ENCODE assay signal across 36 cellular contexts in genomic region chr1:81023187-81023724, GRCh38.
"Had no signal": no experiment of that assay in that cellular context is flagged by ENCODE, and none has a peak within 500 bp of the region (broad histone marks: within the 10 kb centered on the region; RNA-seq: fewer than 3 reads in every experiment).

No MANE protein-coding gene starts in this region.

- H3K27me3 ChIP-seq: adrenal gland, brain microvascular endothelial cell, Peyer's patch had no signal

- ATAC-seq: activated naive CD4-positive, alpha-beta T cell treated with anti-CD3 and anti-CD28 coated beads, Interleukin-2, amount 50 U/mL, for 72 hours; activated T-cell treated with anti-CD3 and anti-CD28 coated beads, Interleukin-2, amount 50 U/mL, for 4 hours; PC-3; SK-N-SH treated with all-trans-retinoic acid at 6 μM for 48 hours; T-cell; T-helper 17 cell had no signal

- DNase-seq: activated B cell treated with CpG ODN at 0.5 μM for 24 hours; activated CD4-positive, alpha-beta memory T cell treated with anti-CD3 and anti-CD28 coated beads for 36 hours; activated CD4-positive, alpha-beta T cell treated with anti-CD3 and anti-CD28 coated beads for 4 hours; activated CD4-positive, alpha-beta T cell treated with anti-CD3 and anti-CD28 coated beads, Interleukin-2, amount 50 U/mL, for 1 hour; activated CD4-positive, CD25-positive, alpha-beta regulatory T cell treated with anti-CD3 and anti-CD28 coated beads, Interleukin-2, amount 50 U/mL, for 72 hours; activated CD8-positive, alpha-beta memory T cell treated with anti-CD3 and anti-CD28 coated beads, Interleukin-2, amount 50 U/mL, for 4 hours; activated gamma-delta T cell treated with Interleukin-2 at 50 U/mL for 16 hours; activated naive CD4-positive, alpha-beta T cell treated with anti-CD3 and anti-CD28 coated beads for 36 hours; activated T-cell treated with anti-CD3 and anti-CD28 coated beads for 4 hours; activated T-cell treated with anti-CD3 and anti-CD28 coated beads, Interleukin-2, amount 50 U/mL, for 4 hours; adrenal gland; brain microvascular endothelial cell; central memory CD4-positive, alpha-beta T cell; MM.1S; MV-4-11; NCI-H1092; NCI-H1417; NCI-H146; NCI-H187; NCI-H2029 treated with DMSO at 0.1 percent for 48 hours; NCI-H2107; NCI-H2171; NCI-H510A; NCI-H748 treated with DMSO at 0.1 percent for 48 hours; NK-92 treated with Interleukin-12 subunit alpha and Interleukin-12 subunit beta, amount 100 ng/mL, for 24 hours; PC-3; Peyer's patch; RPMI8226; SHP77 treated with DMSO at 0.1 percent for 48 hours; T-cell; T-helper 17 cell had no signal

- H3K4me1 Mint-ChIP-seq: activated B cell treated with CpG ODN at 0.5 μM for 24 hours, T-cell, T-helper 17 cell had no signal

- H3K4me2 ChIP-seq: KMS-11 had no signal

- H3K9me3 Mint-ChIP-seq: activated B cell treated with CpG ODN at 0.5 μM for 24 hours; activated CD4-positive, alpha-beta memory T cell treated with anti-CD3 and anti-CD28 coated beads for 36 hours; activated naive CD4-positive, alpha-beta T cell treated with anti-CD3 and anti-CD28 coated beads for 36 hours had no signal

- H3K9ac ChIP-seq: KMS-11 had no signal

- H3K4me3 Mint-ChIP-seq: activated B cell treated with CpG ODN at 0.5 μM for 24 hours; activated CD4-positive, alpha-beta memory T cell treated with anti-CD3 and anti-CD28 coated beads for 36 hours; activated naive CD4-positive, alpha-beta T cell treated with anti-CD3 and anti-CD28 coated beads for 36 hours; activated T-cell treated with anti-CD3 and anti-CD28 coated beads, Interleukin-2, amount 50 U/mL, for 4 hours; activated T-helper 1 cell treated with anti-CD3 and anti-CD28 coated beads, Interleukin-12 subunit alpha, Interleukin-12 subunit beta, Interleukin-2, Interleukin-4 antibody, amounts not matched to agents 30 ng/mL and 10 ng/mL and 1 ng/mL, durations not matched to agents 14 hours and 24 hours and 36 hours; T-cell; T-helper 17 cell had no signal

- H3K36me3 ChIP-seq: adrenal gland, brain microvascular endothelial cell, Peyer's patch had no signal

- H3K4me3 ChIP-seq: adrenal gland, Peyer's patch had no signal

- H3K4me1 ChIP-seq: adrenal gland, Peyer's patch had no signal

- H3K36me3 Mint-ChIP-seq: activated CD4-positive, alpha-beta memory T cell treated with anti-CD3 and anti-CD28 coated beads for 36 hours; activated naive CD4-positive, alpha-beta T cell treated with anti-CD3 and anti-CD28 coated beads, Interleukin-2, amount 50 U/mL, for 72 hours; T-cell had no signal

- H3K27ac Mint-ChIP-seq: activated B cell treated with CpG ODN at 0.5 μM for 24 hours; activated CD4-positive, alpha-beta memory T cell treated with anti-CD3 and anti-CD28 coated beads for 36 hours; activated naive CD4-positive, alpha-beta T cell treated with anti-CD3 and anti-CD28 coated beads for 36 hours; activated naive CD4-positive, alpha-beta T cell treated with anti-CD3 and anti-CD28 coated beads, Interleukin-2, amount 50 U/mL, for 72 hours; activated T-helper 1 cell treated with anti-CD3 and anti-CD28 coated beads, Interleukin-12 subunit alpha, Interleukin-12 subunit beta, Interleukin-2, Interleukin-4 antibody, amounts not matched to agents 30 ng/mL and 10 ng/mL and 1 ng/mL, durations not matched to agents 14 hours and 24 hours and 36 hours; T-cell; T-helper 17 cell had no signal

- H3K9me3 ChIP-seq: adrenal gland, Peyer's patch had no signal

- H3K27me3 Mint-ChIP-seq: activated B cell treated with CpG ODN at 0.5 μM for 24 hours; activated CD4-positive, alpha-beta memory T cell treated with anti-CD3 and anti-CD28 coated beads for 36 hours; T-cell; T-helper 17 cell had no signal

- H3K27ac ChIP-seq: adrenal gland, brain microvascular endothelial cell, KMS-11, Peyer's patch, VCaP had no signal
